8 cellular contexts compared by ENCODE assay signal in genomic region chr13:21061077-21061945, GRCh38. TPM values are rescaled to one million over a fixed set of nuclear protein-coding genes. Genes with fewer than 3 reads are reported as not detected.
A peak's percentile ranks its signal among the peaks of the same experiment; 100 is the strongest.
DNase-seq lines count a peak whose midpoint lies in the region; ATAC-seq and TF ChIP-seq lines count a peak whose summit lies in the region.

Gene LATS2 (minus strand): TSS chr13:21061586. CDS start chr13:21046026, 15,560 bp downstream.

- peaks cover 40% of the 10 kb centered on the region for H4K20me1 ChIP-seq in SK-N-SH (ENCODE audit: insufficient read depth)

- H3K9ac ChIP-seq in SK-N-SH, result peak within 1 kb of the TSS; percentile 99

- DNase-seq in DMS 273 (lab: John Stamatoyannopoulos, UW; ENCODE audit: unreplicated experiment), result peak; percentile 89
- DNase-seq in GM20000 (ENCODE audit: low spot score), result peak; percentile 95
- DNase-seq in HPDE6-E6E7 (ENCODE audit: extremely low spot score), result peak; percentile 63
- DNase-seq in SK-N-SH, result peak; percentile 62
- peak; percentile 99 for DNase-seq in Right ventricle myocardium inferior (ENCODE audit: missing footprints)
- peak; percentile 62 for DNase-seq in occipital lobe (lab: John Stamatoyannopoulos, UW)
- peak; percentile 97 to 98 for DNase-seq in tibial artery

- H3K36me3 ChIP-seq in SK-N-SH (replicated peaks in 1 of 2; ENCODE audit: control insufficient read depth in 1 of 2, insufficient read depth in 2 of 2, low read length in 1 of 2), result peaks cover 0 to 6% of the 10 kb centered on the region in 2 experiments
- peaks cover 0 to 5% (median 0%) of the 10 kb centered on the region in 3 donors for H3K36me3 ChIP-seq in tibial artery

- H2AFZ ChIP-seq in SK-N-SH (ENCODE audit: low read depth), result peak within 1 kb of the TSS; percentile 73; the same call in 1 of the 2 replicates

- no peak for TF ChIP-seq CTCF in GM20000 (IDR thresholded peaks at IDR 0.05; ENCODE audit: extremely low read depth, missing control alignments)
- TF ChIP-seq CTCF in SK-N-SH (IDR thresholded peaks at IDR 0.05), result peak; percentile 31; the same call in 1 of the 2 replicates
- TF ChIP-seq CTCF in tibial artery (IDR thresholded peaks at IDR 0.05), result peak; percentile 34 to 35

- 10% methylated on average over 5 of the region's 92 CpGs for WGBS in SK-N-SH (ENCODE audit: low lambda C conversion rate)
- WGBS in adipose tissue, 3 donors, result 0 to 1% (median 0%) methylated on average over 59 to 92 of the region's 92 CpGs

- H3K79me2 ChIP-seq in SK-N-SH (ENCODE audit: insufficient read depth), result peaks cover 50% of the 10 kb centered on the region

- intact Hi-C loops in Right ventricle myocardium inferior (cut with DNase I), result loop anchor here (5.0 kb wide), 2 partner anchors 39 to 119 kb away; no protein-coding TSS in a partner anchor
- intact Hi-C loops in tibial artery (cut with DNase I; ENCODE audit: low total_unique reads), result loop anchor here (5.0 to 10.0 kb wide), 3 partner anchors 44 to 117 kb away; partner anchors contain the start of genes MRPL57 and SKA3

- ATAC-seq in Right ventricle myocardium inferior, result peak; percentile 96

- H3K4me3 ChIP-seq in SK-N-SH (ENCODE audit: low read depth in 2 of 2, low read length in 1 of 2) (peak within 1 kb of the TSS; percentile 64 to 85), tibial artery (peak within 1 kb of the TSS; percentile 90 to 97)

- H3K4me1 ChIP-seq in SK-N-SH (ENCODE audit: control insufficient read depth in 1 of 2, insufficient read depth in 2 of 2, low read depth in 1 of 2, low read length in 1 of 2), result peaks cover 0 to 17% of the 10 kb centered on the region in 2 experiments; a peak in 1 of 4 replicates
- H3K4me1 ChIP-seq in tibial artery, result peaks cover 0 to 58% (median 31%) of the 10 kb centered on the region in 4 donors

- peak in 1 of 2 experiments; percentile 55; a peak in 1 of 4 replicates for TF ChIP-seq EP300 in SK-N-SH (IDR thresholded peaks at IDR 0.05; ENCODE audit: borderline replicate concordance in 1 of 2, low read depth in 1 of 2, low read length in 1 of 2)

- H3K9me3 ChIP-seq in SK-N-SH (no peaks in the 10 kb centered on the region), tibial artery (no peaks in the 10 kb centered on the region)

- TF ChIP-seq RAD21 in SK-N-SH (IDR thresholded peaks at IDR 0.05; ENCODE audit: low read length), result no peak

- H3K27me3 ChIP-seq in SK-N-SH (ENCODE audit: insufficient read depth) (no peaks in the 10 kb centered on the region), tibial artery (no peaks in the 10 kb centered on the region)

- H3K27ac ChIP-seq in SK-N-SH (ENCODE audit: low read depth in 2 of 2, low read length in 1 of 2), result peak within 1 kb of the TSS; percentile 67 to 93
- peak within 1 kb of the TSS; percentile 93 for H3K27ac ChIP-seq in adipose tissue (ENCODE audit: low read depth, low read length)
- H3K27ac ChIP-seq in tibial artery, result peak within 1 kb of the TSS; percentile 97 to 100

- H3K4me2 ChIP-seq in SK-N-SH, result peak within 1 kb of the TSS; percentile 86; the same call in 1 of the 2 replicates

- POLR2A ChIA-PET in SK-N-SH (lab: Yijun Ruan, JAX), result no interaction called here

- CTCF ChIA-PET in SK-N-SH (lab: Yijun Ruan, JAX), result no interaction called here

- H3F3A ChIP-seq in SK-N-SH (replicated peaks; ENCODE audit: insufficient read depth), result peaks cover 36% of the 10 kb centered on the region

- no peaks in the 10 kb centered on the region for H3K9me2 ChIP-seq in SK-N-SH

TF ChIP-seq in SK-N-SH, 30 proteins besides CTCF, POLR2A, EP300 and RAD21 (continues in another document):
- TF ChIP-seq, protein P1, sequence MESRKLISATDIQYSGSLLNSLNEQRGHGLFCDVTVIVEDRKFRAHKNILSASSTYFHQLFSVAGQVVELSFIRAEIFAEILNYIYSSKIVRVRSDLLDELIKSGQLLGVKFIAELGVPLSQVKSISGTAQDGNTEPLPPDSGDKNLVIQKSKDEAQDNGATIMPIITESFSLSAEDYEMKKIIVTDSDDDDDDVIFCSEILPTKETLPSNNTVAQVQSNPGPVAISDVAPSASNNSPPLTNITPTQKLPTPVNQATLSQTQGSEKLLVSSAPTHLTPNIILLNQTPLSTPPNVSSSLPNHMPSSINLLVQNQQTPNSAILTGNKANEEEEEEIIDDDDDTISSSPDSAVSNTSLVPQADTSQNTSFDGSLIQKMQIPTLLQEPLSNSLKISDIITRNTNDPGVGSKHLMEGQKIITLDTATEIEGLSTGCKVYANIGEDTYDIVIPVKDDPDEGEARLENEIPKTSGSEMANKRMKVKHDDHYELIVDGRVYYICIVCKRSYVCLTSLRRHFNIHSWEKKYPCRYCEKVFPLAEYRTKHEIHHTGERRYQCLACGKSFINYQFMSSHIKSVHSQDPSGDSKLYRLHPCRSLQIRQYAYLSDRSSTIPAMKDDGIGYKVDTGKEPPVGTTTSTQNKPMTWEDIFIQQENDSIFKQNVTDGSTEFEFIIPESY (IDR thresholded peaks at IDR 0.05; ENCODE audit: borderline replicate concordance, low read depth), result no peak
- no peak; the same call in 1 of the 2 replicates for TF ChIP-seq RXRA (IDR thresholded peaks at IDR 0.05; ENCODE audit: borderline replicate concordance, low read depth)
- 0 out of 2 replicates have a peak, but pooled peaks have one; percentile 41 for TF ChIP-seq YY1 (IDR thresholded peaks at IDR 0.05; ENCODE audit: low read depth)
- TF ChIP-seq ELF1 (IDR thresholded peaks at IDR 0.05), result 0 out of 2 replicates have a peak, but pooled peaks have one; percentile 26
- no peak for TF ChIP-seq MXI1 (IDR thresholded peaks at IDR 0.05; ENCODE audit: low read depth, low read length)
- TF ChIP-seq RFX5 (IDR thresholded peaks at IDR 0.05; ENCODE audit: low read length), result no peak
- TF ChIP-seq NFIC (IDR thresholded peaks at IDR 0.05; ENCODE audit: borderline replicate concordance), result no peak
- TF ChIP-seq GATA2 (CRISPR knock-in tag; IDR thresholded peaks at IDR 0.05), result no peak
- no peak for TF ChIP-seq FOXM1 (IDR thresholded peaks at IDR 0.05; ENCODE audit: low read depth)
- TF ChIP-seq, protein P2, sequence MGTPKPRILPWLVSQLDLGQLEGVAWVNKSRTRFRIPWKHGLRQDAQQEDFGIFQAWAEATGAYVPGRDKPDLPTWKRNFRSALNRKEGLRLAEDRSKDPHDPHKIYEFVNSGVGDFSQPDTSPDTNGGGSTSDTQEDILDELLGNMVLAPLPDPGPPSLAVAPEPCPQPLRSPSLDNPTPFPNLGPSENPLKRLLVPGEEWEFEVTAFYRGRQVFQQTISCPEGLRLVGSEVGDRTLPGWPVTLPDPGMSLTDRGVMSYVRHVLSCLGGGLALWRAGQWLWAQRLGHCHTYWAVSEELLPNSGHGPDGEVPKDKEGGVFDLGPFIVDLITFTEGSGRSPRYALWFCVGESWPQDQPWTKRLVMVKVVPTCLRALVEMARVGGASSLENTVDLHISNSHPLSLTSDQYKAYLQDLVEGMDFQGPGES (IDR thresholded peaks at IDR 0.05; ENCODE audit: low read depth, low read length), result no peak
- peak; percentile 92 for TF ChIP-seq TAF1 (IDR thresholded peaks at IDR 0.05; ENCODE audit: borderline replicate concordance, low read depth, low read length)
- TF ChIP-seq POLR2AphosphoS5 (IDR thresholded peaks at IDR 0.05; ENCODE audit: low read depth, low read length), result peak; percentile 81
- peak; percentile 80; the same call in 1 of the 2 replicates for TF ChIP-seq SIN3A (IDR thresholded peaks at IDR 0.05; ENCODE audit: borderline replicate concordance, low read depth, low read length)
- no peak for TF ChIP-seq FOSL2 (IDR thresholded peaks at IDR 0.05; ENCODE audit: borderline replicate concordance, low read depth)
- peak; percentile 39; the same call in 1 of the 2 replicates for TF ChIP-seq TCF12 (IDR thresholded peaks at IDR 0.05)
- TF ChIP-seq, protein P3, sequence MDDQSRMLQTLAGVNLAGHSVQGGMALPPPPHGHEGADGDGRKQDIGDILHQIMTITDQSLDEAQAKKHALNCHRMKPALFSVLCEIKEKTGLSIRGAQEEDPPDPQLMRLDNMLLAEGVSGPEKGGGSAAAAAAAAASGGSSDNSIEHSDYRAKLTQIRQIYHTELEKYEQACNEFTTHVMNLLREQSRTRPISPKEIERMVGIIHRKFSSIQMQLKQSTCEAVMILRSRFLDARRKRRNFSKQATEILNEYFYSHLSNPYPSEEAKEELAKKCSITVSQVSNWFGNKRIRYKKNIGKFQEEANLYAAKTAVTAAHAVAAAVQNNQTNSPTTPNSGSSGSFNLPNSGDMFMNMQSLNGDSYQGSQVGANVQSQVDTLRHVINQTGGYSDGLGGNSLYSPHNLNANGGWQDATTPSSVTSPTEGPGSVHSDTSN (IDR thresholded peaks at IDR 0.05), result peak; percentile 62
- no peak for TF ChIP-seq MEF2A (IDR thresholded peaks at IDR 0.05; ENCODE audit: borderline replicate concordance, low read depth)
- no peak for TF ChIP-seq SMC3 (IDR thresholded peaks at IDR 0.05; ENCODE audit: low read depth, low read length)
- no peak for TF ChIP-seq FOXJ3 (CRISPR knock-in tag; IDR thresholded peaks at IDR 0.05)
- no peak for TF ChIP-seq GABPA (IDR thresholded peaks at IDR 0.05; ENCODE audit: low read depth)
- TF ChIP-seq, protein P4, sequence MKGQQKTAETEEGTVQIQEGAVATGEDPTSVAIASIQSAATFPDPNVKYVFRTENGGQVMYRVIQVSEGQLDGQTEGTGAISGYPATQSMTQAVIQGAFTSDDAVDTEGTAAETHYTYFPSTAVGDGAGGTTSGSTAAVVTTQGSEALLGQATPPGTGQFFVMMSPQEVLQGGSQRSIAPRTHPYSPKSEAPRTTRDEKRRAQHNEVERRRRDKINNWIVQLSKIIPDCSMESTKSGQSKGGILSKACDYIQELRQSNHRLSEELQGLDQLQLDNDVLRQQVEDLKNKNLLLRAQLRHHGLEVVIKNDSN (IDR thresholded peaks at IDR 0.05; ENCODE audit: borderline replicate concordance, low read depth), result peak; percentile 98
- TF ChIP-seq MAX (IDR thresholded peaks at IDR 0.05; ENCODE audit: low read depth), result peak; percentile 81; the same call in 1 of the 2 replicates
- TF ChIP-seq NRF1 (IDR thresholded peaks at IDR 0.05; ENCODE audit: low read depth, low read length), result no peak

RNA-seq across cellular contexts. Expression of gene LATS2, which starts in this region (rescaled TPM):
- polyA plus RNA-seq in SK-N-SH (2012; rRNA removed), result 19.6 and 19.7 TPM in 2 replicates
- 23.5 and 24.6 TPM in 2 replicates for polyA plus RNA-seq in SK-N-SH (2012; cell fraction: cytosol; rRNA removed)
- polyA plus RNA-seq in SK-N-SH (2012; cell fraction: nucleus; rRNA removed), result 39.0 and 45.8 TPM in 2 replicates
- 10 to 100 TPM in 2 of 3 donors, 1 to 10 TPM in 1; 3.3 to 24.5 (median 15.7) TPM for polyA plus RNA-seq in adipose tissue
- 23.7 TPM for total RNA-seq in Right ventricle myocardium inferior
- total RNA-seq in occipital lobe, result 2.2 TPM

Comparison
In these comparisons a context has a peak if more than half of its experiments do, and no peak if none do; other contexts are left out.
1. Peak in every context shown above with its lines: DNase-seq, ATAC-seq, H3K4me3 ChIP-seq and H3K27ac ChIP-seq.